ENCODE assay signal across 8 cellular contexts in the genomic region with DNA sequence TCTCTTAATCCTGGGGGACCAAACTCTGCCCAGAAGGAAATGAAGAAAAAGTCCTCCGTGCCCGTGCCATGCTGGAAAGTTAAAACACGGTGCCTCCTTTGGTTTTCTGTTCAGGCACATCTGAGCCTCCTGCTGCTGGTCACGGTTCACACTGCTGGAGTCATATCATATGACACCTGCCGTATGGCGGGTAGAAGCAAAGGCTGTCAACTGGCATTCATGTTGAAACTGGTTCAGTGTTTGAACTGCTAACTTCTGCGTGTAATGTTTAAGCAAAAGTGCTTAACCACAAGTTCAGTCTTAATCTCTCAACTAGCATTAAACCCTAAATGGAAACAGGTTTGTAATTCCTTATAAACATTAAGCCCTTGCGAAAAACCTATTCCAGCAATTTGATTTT. TPM values are rescaled to one million over a fixed set of nuclear protein-coding genes. Genes with fewer than 3 reads are reported as not detected.
A peak's percentile ranks its signal among the peaks of the same experiment; 100 is the strongest.
DNase-seq lines count a peak whose midpoint lies in the region; ATAC-seq and TF ChIP-seq lines count a peak whose summit lies in the region.

No MANE protein-coding gene starts in this region.

- intact Hi-C loops in CD8-positive, alpha-beta T cell (cut with DNase I, micrococcal nuclease), result loop anchor here (10.0 kb wide), 2 partner anchors 1340 to 1550 kb away; partner anchors contain the start of genes PPIG (in 2 of the 2) and SSB (in 1 of the 2)

- CTCF ChIA-PET in CD8-positive, alpha-beta T cell (lab: Charles Lee), result no interaction called here

- DNase-seq in CD8-positive, alpha-beta T cell, result peak in 5 of 7 experiments; percentile 12 to 54 (median 29)
- DNase-seq in NCI-H2081 (lab: John Stamatoyannopoulos, UW), result peak; percentile 76 to 88
- peak; percentile 49 to 62 for DNase-seq in activated CD4-positive, alpha-beta T cell treated with anti-CD3 and anti-CD28 coated beads, Interleukin-2, amount 50 U/mL, for 48 hours
- peak; percentile 40 for DNase-seq in glutamatergic neuron
- peak in 4 of 6 experiments; percentile 12 to 38 (median 19) for DNase-seq in stimulated activated naive CD4-positive, alpha-beta T cell (lab: John Stamatoyannopoulos, UW)
- DNase-seq in HuH-7.5 (ENCODE audit: low spot score), result no peak

- H3K4me3 ChIP-seq in CD8-positive, alpha-beta T cell (ENCODE audit: low read depth, low read length), result no peak overlapping the region

- H3K9me3 Mint-ChIP-seq in CD8-positive, alpha-beta T cell, result no peaks in the 10 kb centered on the region
- H3K9me3 Mint-ChIP-seq in glutamatergic neuron (ENCODE audit: unreplicated experiment), result peaks cover 10% of the 10 kb centered on the region

- ATAC-seq in CD8-positive, alpha-beta T cell, result peak; percentile 22
- no peak for ATAC-seq in GM19395 (IDR thresholded peaks at IDR 0.05; ENCODE audit: unreplicated experiment)
- ATAC-seq in GM18873 (IDR thresholded peaks at IDR 0.05; ENCODE audit: low FRiP score, unreplicated experiment), result no peak

- no peaks in the 10 kb centered on the region for H3K9me3 ChIP-seq in CD8-positive, alpha-beta T cell (ENCODE audit: low read length)

- POLR2A ChIA-PET in CD8-positive, alpha-beta T cell (lab: Charles Lee), result no interaction called here

- H3K36me3 Mint-ChIP-seq in CD8-positive, alpha-beta T cell, result no peaks in the 10 kb centered on the region
- no peaks in the 10 kb centered on the region for H3K36me3 Mint-ChIP-seq in glutamatergic neuron (ENCODE audit: unreplicated experiment)

- H3K27me3 Mint-ChIP-seq in CD8-positive, alpha-beta T cell (ENCODE audit: low read depth), result no peaks in the 10 kb centered on the region
- H3K27me3 Mint-ChIP-seq in glutamatergic neuron (ENCODE audit: unreplicated experiment), result peaks cover 8% of the 10 kb centered on the region

- peaks cover 62% of the 10 kb centered on the region for H3K4me1 ChIP-seq in CD8-positive, alpha-beta T cell (ENCODE audit: insufficient read depth, low read length)

- no peaks in the 10 kb centered on the region for H3K36me3 ChIP-seq in CD8-positive, alpha-beta T cell (ENCODE audit: insufficient read depth, low read length)

- no peak for TF ChIP-seq CTCF in CD8-positive, alpha-beta T cell (IDR thresholded peaks at IDR 0.05)
- no peak for TF ChIP-seq CTCF in glutamatergic neuron (IDR thresholded peaks at IDR 0.05; ENCODE audit: partially characterized antibody, unreplicated experiment)

- peaks cover 42% of the 10 kb centered on the region for H3K4me1 Mint-ChIP-seq in CD8-positive, alpha-beta T cell (ENCODE audit: low read depth)
- peaks cover 13% of the 10 kb centered on the region for H3K4me1 Mint-ChIP-seq in glutamatergic neuron (ENCODE audit: low read depth, unreplicated experiment)

- peak overlapping the region; percentile 40 for H3K4me3 Mint-ChIP-seq in CD8-positive, alpha-beta T cell
- H3K4me3 Mint-ChIP-seq in glutamatergic neuron (ENCODE audit: unreplicated experiment), result peak overlapping the region; percentile 60

- H3K27me3 ChIP-seq in CD8-positive, alpha-beta T cell (ENCODE audit: insufficient read depth, low read length), result no peaks in the 10 kb centered on the region

- H3K27ac Mint-ChIP-seq in CD8-positive, alpha-beta T cell, result peak overlapping the region; percentile 94
- peak overlapping the region; percentile 65 for H3K27ac Mint-ChIP-seq in glutamatergic neuron (ENCODE audit: unreplicated experiment)

- H3K27ac ChIP-seq in CD8-positive, alpha-beta T cell (ENCODE audit: low read depth, low read length), result no peak overlapping the region

RNA-seq across cellular contexts. Expression of gene STK39, which starts 3.1 kb away (rescaled TPM):
- total RNA-seq in CD8-positive, alpha-beta T cell, result 1 to 10 TPM; 7.5 to 9.6 TPM
- total RNA-seq in glutamatergic neuron (ENCODE audit: unreplicated experiment), result 35.9 TPM
